In genomic region chrX:48599341-48599740, GRCh38 we compare ENCODE assay signal across 5 cellular contexts.
"Had no signal": no experiment of that assay in that cellular context is flagged by ENCODE, and none has a peak within 500 bp of the region (broad histone marks: within the 10 kb centered on the region; RNA-seq: fewer than 3 reads in every experiment).

No MANE protein-coding gene starts in this region.

- ATAC-seq: GM23338, K562 had no signal

- H3K4me3 ChIP-seq: GM23338, K562 had no signal

- DNase-seq: H9, HCEC 1CT, IMR-90 had no signal

- H3K4me3 Mint-ChIP-seq: GM23338 had no signal

- H2AFZ ChIP-seq: GM23338 had no signal

- H3K4me2 ChIP-seq: GM23338 had no signal

- H3K9me3 Mint-ChIP-seq: GM23338 had no signal

- H3K27ac Mint-ChIP-seq: GM23338, H9 had no signal
